22 cellular contexts compared by ENCODE assay signal in the genomic region with DNA sequence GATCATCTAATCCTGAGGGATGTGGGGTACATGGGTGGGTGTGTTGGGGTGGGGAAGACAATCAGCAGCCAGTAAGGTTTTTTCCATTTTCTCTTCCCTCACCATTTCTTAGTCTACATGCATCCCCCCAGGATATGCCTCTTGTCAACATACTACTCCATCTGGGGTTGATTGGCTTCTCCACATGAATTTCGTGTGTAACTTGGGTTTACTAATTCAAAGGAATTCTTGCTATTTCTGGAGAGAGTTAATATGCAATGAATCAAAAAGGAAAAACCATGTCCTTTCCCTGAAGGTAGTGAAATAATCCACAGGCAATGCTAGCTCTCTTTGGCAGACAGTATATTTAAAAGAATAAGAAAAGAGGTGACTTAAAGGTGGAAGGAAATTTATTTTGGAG.
DNase-seq lines count a peak whose midpoint lies in the region; FAIRE-seq and TF ChIP-seq lines count a peak whose summit lies in the region.
"Had no signal": no experiment of that assay in that cellular context is flagged by ENCODE, and none has a peak within 500 bp of the region (broad histone marks: within the 10 kb centered on the region; RNA-seq: fewer than 3 reads in every experiment).

No MANE protein-coding gene starts in this region.

- no peaks in the 10 kb centered on the region for H3K36me3 ChIP-seq in astrocyte (ENCODE audit: insufficient read depth, low read length)
- H3K36me3 ChIP-seq: BE2C, HAP-1 had no signal

- H4K20me1 ChIP-seq in astrocyte (ENCODE audit: insufficient read depth, low read length) = no peaks in the 10 kb centered on the region

- H3K9me3 Mint-ChIP-seq in astrocyte (ENCODE audit: unreplicated experiment) = no peaks in the 10 kb centered on the region
- H3K9me3 Mint-ChIP-seq in activated T-cell treated with anti-CD3 and anti-CD28 coated beads, Interleukin-2, amount 50 U/mL, for 24 hours = no peaks in the 10 kb centered on the region

- no peaks in the 10 kb centered on the region for H3K9me3 ChIP-seq in astrocyte (ENCODE audit: insufficient read depth, low read depth, low read length)
- H3K9me3 ChIP-seq: A549, BE2C, HAP-1 had no signal

- no peak overlapping the region for H3K4me3 Mint-ChIP-seq in astrocyte (ENCODE audit: unreplicated experiment)
- no peak overlapping the region for H3K4me3 Mint-ChIP-seq in activated T-cell treated with anti-CD3 and anti-CD28 coated beads, Interleukin-2, amount 50 U/mL, for 24 hours
- H3K4me3 Mint-ChIP-seq: CD4-positive, CD25-positive, alpha-beta regulatory T cell; CD8-positive, alpha-beta memory T cell had no signal

- no peaks in the 10 kb centered on the region for H3K36me3 Mint-ChIP-seq in astrocyte (ENCODE audit: low read depth, unreplicated experiment)
- H3K36me3 Mint-ChIP-seq in activated T-cell treated with anti-CD3 and anti-CD28 coated beads, Interleukin-2, amount 50 U/mL, for 24 hours (ENCODE audit: low read depth) = no peaks in the 10 kb centered on the region
- H3K36me3 Mint-ChIP-seq: CD4-positive, CD25-positive, alpha-beta regulatory T cell; CD8-positive, alpha-beta memory T cell had no signal

- no peak overlapping the region for H3K27ac Mint-ChIP-seq in astrocyte (ENCODE audit: unreplicated experiment)
- no peak overlapping the region for H3K27ac Mint-ChIP-seq in activated T-cell treated with anti-CD3 and anti-CD28 coated beads, Interleukin-2, amount 50 U/mL, for 24 hours
- H3K27ac Mint-ChIP-seq: CD8-positive, alpha-beta memory T cell had no signal

- H3K4me1 ChIP-seq in astrocyte (ENCODE audit: insufficient read depth, low read length) = no peaks in the 10 kb centered on the region
- H3K4me1 ChIP-seq: A549, BE2C, HAP-1 had no signal

- H2AFZ ChIP-seq in astrocyte (ENCODE audit: low read depth, low read length) = no peak overlapping the region

- H3K4me1 Mint-ChIP-seq in astrocyte (ENCODE audit: low read depth, unreplicated experiment) = peaks cover 8% of the 10 kb centered on the region
- H3K4me1 Mint-ChIP-seq in activated T-cell treated with anti-CD3 and anti-CD28 coated beads, Interleukin-2, amount 50 U/mL, for 24 hours (ENCODE audit: low read depth) = no peaks in the 10 kb centered on the region
- H3K4me1 Mint-ChIP-seq: CD4-positive, CD25-positive, alpha-beta regulatory T cell; CD8-positive, alpha-beta memory T cell had no signal

- no peaks in the 10 kb centered on the region for H3K79me2 ChIP-seq in astrocyte (ENCODE audit: insufficient read depth, low read length)

- H3K9ac ChIP-seq in astrocyte (ENCODE audit: low read length) = no peak overlapping the region

- H3K27me3 Mint-ChIP-seq in astrocyte (ENCODE audit: low read depth, unreplicated experiment) = peaks cover 8% of the 10 kb centered on the region
- peaks cover 11% of the 10 kb centered on the region for H3K27me3 Mint-ChIP-seq in activated T-cell treated with anti-CD3 and anti-CD28 coated beads, Interleukin-2, amount 50 U/mL, for 24 hours

- H3K4me2 ChIP-seq in astrocyte (ENCODE audit: low read length) = no peak overlapping the region
- H3K4me2 ChIP-seq: A549 had no signal

- H3K27ac ChIP-seq in astrocyte (ENCODE audit: low read depth, low read length) = no peak overlapping the region
- H3K27ac ChIP-seq: 22Rv1, A549, HL-60 had no signal

- no peak for FAIRE-seq in astrocyte (lab: Jason Lieb, UNC)
- FAIRE-seq: A549, GM12878, H1, K562 had no signal

- no peaks in the 10 kb centered on the region for H3K27me3 ChIP-seq in astrocyte (ENCODE audit: insufficient read depth, low read length)
- H3K27me3 ChIP-seq: BE2C had no signal

- peak; percentile 52 for DNase-seq in AG08395 (ENCODE audit: low spot score)
- peak; percentile 57 for DNase-seq in GM03348 (ENCODE audit: low spot score)
- peak; percentile 13 for DNase-seq in astrocyte (ENCODE audit: low read depth)
- DNase-seq in fibroblast of the aortic adventitia (ENCODE audit: low read depth) = peak; percentile 25
- no peak for DNase-seq in activated CD8-positive, alpha-beta memory T cell treated with anti-CD3 and anti-CD28 coated beads, Interleukin-2, amount 50 U/mL, for 4 hours
- no peak for DNase-seq in T1000 (lab: John Stamatoyannopoulos, UW)
- DNase-seq in NCI-H1694 (lab: John Stamatoyannopoulos, UW) = no peak
- DNase-seq in activated T-cell treated with anti-CD3 and anti-CD28 coated beads, Interleukin-2, amount 50 U/mL, for 24 hours = no peak
- DNase-seq: BE2C; C1 segment of cervical spinal cord; CD4-positive, CD25-positive, alpha-beta regulatory T cell; CD8-positive, alpha-beta memory T cell; COR-L47; GDM1; IMR-90 had no signal

- H3K4me3 ChIP-seq in astrocyte (ENCODE audit: insufficient read depth, low read depth, low read length) = no peak overlapping the region
- H3K4me3 ChIP-seq in fibroblast of the aortic adventitia (ENCODE audit: low read depth, low read length) = no peak overlapping the region
- H3K4me3 ChIP-seq: A549, GM12878, HAP-1, K562 had no signal

- no peak for TF ChIP-seq CTCF in astrocyte (IDR thresholded peaks at IDR 0.05; ENCODE audit: insufficient read depth, low read depth, low read length)
- TF ChIP-seq CTCF in fibroblast of the aortic adventitia (IDR thresholded peaks at IDR 0.05; ENCODE audit: insufficient read depth, low read length) = no peak

Comparison
In these comparisons a context has a peak if more than half of its experiments do, and no peak if none do; other contexts are left out.
1. DNase-seq: peak in AG08395 (single experiment), GM03348 (single experiment), astrocyte (single experiment) and fibroblast of the aortic adventitia (single experiment); none in activated CD8-positive, alpha-beta memory T cell treated with anti-CD3 and anti-CD28 coated beads, Interleukin-2, amount 50 U/mL, for 4 hours (single experiment), T1000 (single experiment), NCI-H1694 (single experiment) and activated T-cell treated with anti-CD3 and anti-CD28 coated beads, Interleukin-2, amount 50 U/mL, for 24 hours (single experiment).